8 cellular contexts compared by ENCODE assay signal in genomic region chr13:19984430-19985218, GRCh38. TPM values are rescaled to one million over a fixed set of nuclear protein-coding genes. Genes with fewer than 3 reads are reported as not detected.
DNase-seq lines count a peak whose midpoint lies in the region; ATAC-seq and TF ChIP-seq lines count a peak whose summit lies in the region.

No MANE protein-coding gene starts in this region.

- H3K27me3 ChIP-seq in ascending aorta (no peaks in the 10 kb centered on the region), kidney epithelial cell (ENCODE audit: control insufficient read depth, insufficient read depth, low read length) (no peaks in the 10 kb centered on the region)

- no peak overlapping the region for H3K4me3 ChIP-seq in ascending aorta
- no peak overlapping the region for H3K4me3 ChIP-seq in kidney epithelial cell (ENCODE audit: low read depth, low read length)

- intact Hi-C loops in ascending aorta (cut with DNase I), result no loop called here

- TF ChIP-seq CTCF in ascending aorta (IDR thresholded peaks at IDR 0.05) (peak; percentile 18 to 64 (median 53)), kidney epithelial cell (IDR thresholded peaks at IDR 0.05; ENCODE audit: insufficient read depth, low read length, poor library complexity, severe bottlenecking) (peak; percentile 69)

- peaks cover 0 to 4% of the 10 kb centered on the region in 2 donors for H3K9me3 ChIP-seq in ascending aorta

- DNase-seq in activated CD4-positive, CD25-positive, alpha-beta regulatory T cell (lab: John Stamatoyannopoulos, UW), result no peak
- peak; percentile 42 to 47 for DNase-seq in Kasumi-1 (lab: John Stamatoyannopoulos, UW)
- no peak for DNase-seq in ascending aorta (ENCODE audit: low spot score in 2 of 2)
- DNase-seq in kidney epithelial cell (ENCODE audit: low read depth), result peak; percentile 9
- no peak for DNase-seq in COLO668 (lab: John Stamatoyannopoulos, UW; ENCODE audit: unreplicated experiment)
- DNase-seq in amygdala (lab: John Stamatoyannopoulos, UW), result no peak

- peak; percentile 85 to 89 for ATAC-seq in activated CD4-positive, CD25-positive, alpha-beta regulatory T cell treated with anti-CD3 and anti-CD28 coated beads, Interleukin-2, amount 50 U/mL, for 24 hours
- peak; percentile 77 for ATAC-seq in GM21825 (IDR thresholded peaks at IDR 0.05; ENCODE audit: unreplicated experiment)

- no peak overlapping the region for H3K27ac ChIP-seq in ascending aorta

- H3K4me1 ChIP-seq in ascending aorta, result no peaks in the 10 kb centered on the region

- peaks cover 3% of the 10 kb centered on the region in 2 donors for H3K36me3 ChIP-seq in ascending aorta
- H3K36me3 ChIP-seq in kidney epithelial cell (ENCODE audit: control insufficient read depth, insufficient read depth, low read length), result no peaks in the 10 kb centered on the region

RNA-seq across cellular contexts. Expression of gene ZMYM2, which starts 26.1 kb away (rescaled TPM):
- total RNA-seq in ascending aorta, result 76.6 TPM
- total RNA-seq in kidney epithelial cell, result 51.7 and 52.1 TPM in 2 replicates

Comparison
In these comparisons a context has a peak if more than half of its experiments do, and no peak if none do; other contexts are left out.
1. DNase-seq: peak in Kasumi-1 (2 of 2) and kidney epithelial cell (single experiment); none in activated CD4-positive, CD25-positive, alpha-beta regulatory T cell (0 of 4), ascending aorta (0 of 2), COLO668 (single experiment) and amygdala (0 of 56).